Comparison of ENCODE assay signal across 2 cellular contexts in genomic region chr19:36460046-36460445, GRCh38.
TF ChIP-seq lines count a peak whose summit lies in the region.

No MANE protein-coding gene starts in this region.

TF ChIP-seq in SK-N-SH, 30 proteins besides CTCF, POLR2A, EP300 and RAD21:
- TF ChIP-seq FOXM1 (IDR thresholded peaks at IDR 0.05; ENCODE audit: low read depth), result no peak
- TF ChIP-seq MXI1 (IDR thresholded peaks at IDR 0.05; ENCODE audit: low read depth, low read length), result no peak
- TF ChIP-seq REST (IDR thresholded peaks at IDR 0.05; ENCODE audit: low read depth, low read length), result no peak
- TF ChIP-seq POLR2AphosphoS5 (IDR thresholded peaks at IDR 0.05; ENCODE audit: low read depth, low read length), result no peak
- no peak for TF ChIP-seq SIN3A (IDR thresholded peaks at IDR 0.05; ENCODE audit: borderline replicate concordance, low read depth, low read length)
- TF ChIP-seq, protein P1, sequence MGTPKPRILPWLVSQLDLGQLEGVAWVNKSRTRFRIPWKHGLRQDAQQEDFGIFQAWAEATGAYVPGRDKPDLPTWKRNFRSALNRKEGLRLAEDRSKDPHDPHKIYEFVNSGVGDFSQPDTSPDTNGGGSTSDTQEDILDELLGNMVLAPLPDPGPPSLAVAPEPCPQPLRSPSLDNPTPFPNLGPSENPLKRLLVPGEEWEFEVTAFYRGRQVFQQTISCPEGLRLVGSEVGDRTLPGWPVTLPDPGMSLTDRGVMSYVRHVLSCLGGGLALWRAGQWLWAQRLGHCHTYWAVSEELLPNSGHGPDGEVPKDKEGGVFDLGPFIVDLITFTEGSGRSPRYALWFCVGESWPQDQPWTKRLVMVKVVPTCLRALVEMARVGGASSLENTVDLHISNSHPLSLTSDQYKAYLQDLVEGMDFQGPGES (IDR thresholded peaks at IDR 0.05; ENCODE audit: low read depth, low read length), result no peak
- TF ChIP-seq TCF12 (IDR thresholded peaks at IDR 0.05), result no peak
- 0 out of 2 replicates have a peak, but pooled peaks have one; percentile 14 for TF ChIP-seq MEF2A (IDR thresholded peaks at IDR 0.05; ENCODE audit: borderline replicate concordance, low read depth)
- TF ChIP-seq FOSL2 (IDR thresholded peaks at IDR 0.05; ENCODE audit: borderline replicate concordance, low read depth), result peak; percentile 14; the same call in 1 of the 2 replicates
- TF ChIP-seq CHD2 (IDR thresholded peaks at IDR 0.05; ENCODE audit: low read length, partially characterized antibody), result no peak
- no peak for TF ChIP-seq GATA2 (CRISPR knock-in tag; IDR thresholded peaks at IDR 0.05)
- 0 out of 2 replicates have a peak, but pooled peaks have one; percentile 5 for TF ChIP-seq JUND (IDR thresholded peaks at IDR 0.05)
- no peak for TF ChIP-seq MAX (IDR thresholded peaks at IDR 0.05; ENCODE audit: low read depth)
- TF ChIP-seq, protein P2, sequence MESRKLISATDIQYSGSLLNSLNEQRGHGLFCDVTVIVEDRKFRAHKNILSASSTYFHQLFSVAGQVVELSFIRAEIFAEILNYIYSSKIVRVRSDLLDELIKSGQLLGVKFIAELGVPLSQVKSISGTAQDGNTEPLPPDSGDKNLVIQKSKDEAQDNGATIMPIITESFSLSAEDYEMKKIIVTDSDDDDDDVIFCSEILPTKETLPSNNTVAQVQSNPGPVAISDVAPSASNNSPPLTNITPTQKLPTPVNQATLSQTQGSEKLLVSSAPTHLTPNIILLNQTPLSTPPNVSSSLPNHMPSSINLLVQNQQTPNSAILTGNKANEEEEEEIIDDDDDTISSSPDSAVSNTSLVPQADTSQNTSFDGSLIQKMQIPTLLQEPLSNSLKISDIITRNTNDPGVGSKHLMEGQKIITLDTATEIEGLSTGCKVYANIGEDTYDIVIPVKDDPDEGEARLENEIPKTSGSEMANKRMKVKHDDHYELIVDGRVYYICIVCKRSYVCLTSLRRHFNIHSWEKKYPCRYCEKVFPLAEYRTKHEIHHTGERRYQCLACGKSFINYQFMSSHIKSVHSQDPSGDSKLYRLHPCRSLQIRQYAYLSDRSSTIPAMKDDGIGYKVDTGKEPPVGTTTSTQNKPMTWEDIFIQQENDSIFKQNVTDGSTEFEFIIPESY (IDR thresholded peaks at IDR 0.05; ENCODE audit: borderline replicate concordance, low read depth), result no peak
- no peak for TF ChIP-seq NFIC (IDR thresholded peaks at IDR 0.05; ENCODE audit: borderline replicate concordance)

TF ChIP-seq in SK-N-SH treated with all-trans-retinoic acid at 6 μM for 48 hours, 23 proteins besides CTCF, POLR2A, EP300 and RAD21:
- no peak for TF ChIP-seq ZC3H10 (CRISPR knock-in tag; IDR thresholded peaks at IDR 0.05)
- TF ChIP-seq, protein P3, sequence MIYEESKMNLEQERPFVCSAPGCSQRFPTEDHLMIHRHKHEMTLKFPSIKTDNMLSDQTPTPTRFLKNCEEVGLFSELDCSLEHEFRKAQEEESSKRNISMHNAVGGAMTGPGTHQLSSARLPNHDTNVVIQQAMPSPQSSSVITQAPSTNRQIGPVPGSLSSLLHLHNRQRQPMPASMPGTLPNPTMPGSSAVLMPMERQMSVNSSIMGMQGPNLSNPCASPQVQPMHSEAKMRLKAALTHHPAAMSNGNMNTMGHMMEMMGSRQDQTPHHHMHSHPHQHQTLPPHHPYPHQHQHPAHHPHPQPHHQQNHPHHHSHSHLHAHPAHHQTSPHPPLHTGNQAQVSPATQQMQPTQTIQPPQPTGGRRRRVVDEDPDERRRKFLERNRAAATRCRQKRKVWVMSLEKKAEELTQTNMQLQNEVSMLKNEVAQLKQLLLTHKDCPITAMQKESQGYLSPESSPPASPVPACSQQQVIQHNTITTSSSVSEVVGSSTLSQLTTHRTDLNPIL (CRISPR knock-in tag; IDR thresholded peaks at IDR 0.05; ENCODE audit: low read depth), result no peak
- TF ChIP-seq ZFP30 (CRISPR knock-in tag; IDR thresholded peaks at IDR 0.05), result no peak
- no peak for TF ChIP-seq RARB (CRISPR knock-in tag; IDR thresholded peaks at IDR 0.05)
- TF ChIP-seq, protein P4, sequence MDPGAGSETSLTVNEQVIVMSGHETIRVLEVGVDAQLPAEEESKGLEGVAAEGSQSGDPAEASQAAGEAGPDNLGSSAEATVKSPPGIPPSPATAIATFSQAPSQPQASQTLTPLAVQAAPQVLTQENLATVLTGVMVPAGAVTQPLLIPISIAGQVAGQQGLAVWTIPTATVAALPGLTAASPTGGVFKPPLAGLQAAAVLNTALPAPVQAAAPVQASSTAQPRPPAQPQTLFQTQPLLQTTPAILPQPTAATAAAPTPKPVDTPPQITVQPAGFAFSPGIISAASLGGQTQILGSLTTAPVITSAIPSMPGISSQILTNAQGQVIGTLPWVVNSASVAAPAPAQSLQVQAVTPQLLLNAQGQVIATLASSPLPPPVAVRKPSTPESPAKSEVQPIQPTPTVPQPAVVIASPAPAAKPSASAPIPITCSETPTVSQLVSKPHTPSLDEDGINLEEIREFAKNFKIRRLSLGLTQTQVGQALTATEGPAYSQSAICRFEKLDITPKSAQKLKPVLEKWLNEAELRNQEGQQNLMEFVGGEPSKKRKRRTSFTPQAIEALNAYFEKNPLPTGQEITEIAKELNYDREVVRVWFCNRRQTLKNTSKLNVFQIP (CRISPR knock-in tag; IDR thresholded peaks at IDR 0.05; ENCODE audit: borderline replicate concordance, low read depth), result no peak
- no peak for TF ChIP-seq ZFP3 (CRISPR knock-in tag; IDR thresholded peaks at IDR 0.05)
- TF ChIP-seq ZNF70 (CRISPR knock-in tag; IDR thresholded peaks at IDR 0.05), result no peak
- TF ChIP-seq, protein P5, sequence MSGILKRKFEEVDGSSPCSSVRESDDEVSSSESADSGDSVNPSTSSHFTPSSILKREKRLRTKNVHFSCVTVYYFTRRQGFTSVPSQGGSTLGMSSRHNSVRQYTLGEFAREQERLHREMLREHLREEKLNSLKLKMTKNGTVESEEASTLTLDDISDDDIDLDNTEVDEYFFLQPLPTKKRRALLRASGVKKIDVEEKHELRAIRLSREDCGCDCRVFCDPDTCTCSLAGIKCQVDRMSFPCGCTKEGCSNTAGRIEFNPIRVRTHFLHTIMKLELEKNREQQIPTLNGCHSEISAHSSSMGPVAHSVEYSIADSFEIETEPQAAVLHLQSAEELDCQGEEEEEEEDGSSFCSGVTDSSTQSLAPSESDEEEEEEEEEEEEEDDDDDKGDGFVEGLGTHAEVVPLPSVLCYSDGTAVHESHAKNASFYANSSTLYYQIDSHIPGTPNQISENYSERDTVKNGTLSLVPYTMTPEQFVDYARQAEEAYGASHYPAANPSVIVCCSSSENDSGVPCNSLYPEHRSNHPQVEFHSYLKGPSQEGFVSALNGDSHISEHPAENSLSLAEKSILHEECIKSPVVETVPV (CRISPR knock-in tag; IDR thresholded peaks at IDR 0.05), result no peak
- TF ChIP-seq PATZ1 (CRISPR knock-in tag; IDR thresholded peaks at IDR 0.05; ENCODE audit: borderline replicate concordance), result no peak
- TF ChIP-seq SNAI2 (CRISPR knock-in tag; IDR thresholded peaks at IDR 0.05), result no peak
- no peak for TF ChIP-seq BACH2 (CRISPR knock-in tag; IDR thresholded peaks at IDR 0.05; ENCODE audit: borderline replicate concordance)
- no peak for TF ChIP-seq CSDC2 (CRISPR knock-in tag; IDR thresholded peaks at IDR 0.05)
- no peak for TF ChIP-seq GLIS3 (CRISPR knock-in tag; IDR thresholded peaks at IDR 0.05)
- no peak for TF ChIP-seq ARNTL (CRISPR knock-in tag; IDR thresholded peaks at IDR 0.05; ENCODE audit: borderline replicate concordance, low read depth)
- TF ChIP-seq TOX (CRISPR knock-in tag; IDR thresholded peaks at IDR 0.05; ENCODE audit: borderline replicate concordance), result no peak
- no peak for TF ChIP-seq ZNF565 (CRISPR knock-in tag; conservative IDR thresholded peaks at IDR 0.05; ENCODE audit: low read depth)
- TF ChIP-seq ESRRG (CRISPR knock-in tag; IDR thresholded peaks at IDR 0.05), result no peak
